Comparison of ENCODE assay signal across 8 cellular contexts in the genomic region with DNA sequence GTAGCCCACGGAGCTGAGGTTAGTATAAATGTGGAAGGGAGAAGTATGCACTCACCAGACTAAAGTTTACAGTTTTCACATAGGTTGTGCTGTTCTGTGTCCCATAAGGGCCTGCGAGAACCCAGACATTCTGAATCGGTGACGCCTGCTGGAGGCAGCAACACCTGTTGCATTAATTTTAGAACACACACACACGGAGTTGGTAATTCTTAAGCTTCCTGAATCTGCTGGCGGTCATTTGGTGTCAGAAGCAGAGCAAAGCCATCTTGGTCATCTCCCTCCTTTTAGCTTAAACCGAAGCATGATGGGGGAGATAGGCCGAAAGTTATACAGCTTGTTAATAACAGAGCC. TPM values are rescaled to one million over a fixed set of nuclear protein-coding genes. Genes with fewer than 3 reads are reported as not detected.
A peak's percentile ranks its signal among the peaks of the same experiment; 100 is the strongest.
DNase-seq lines count a peak whose midpoint lies in the region; ATAC-seq, FAIRE-seq and TF ChIP-seq lines count a peak whose summit lies in the region.

No MANE protein-coding gene starts in this region.

- H3K27ac Mint-ChIP-seq in type B pancreatic cell, result peak overlapping the region; percentile 97

- H3K4me3 ChIP-seq in HEK293 (ENCODE audit: low read depth, low read length) (peak overlapping the region; percentile 84), lower lobe of right lung (peak overlapping the region; percentile 88)

- H3K36me3 Mint-ChIP-seq in type B pancreatic cell, result peaks cover 15% of the 10 kb centered on the region

- H3K27me3 ChIP-seq in lower lobe of right lung (ENCODE audit: low read depth), result no peaks in the 10 kb centered on the region

- DNase-seq in DMS 273 (lab: John Stamatoyannopoulos, UW; ENCODE audit: unreplicated experiment) (peak; percentile 56), DMS 273 treated with DMSO at 0.1 percent for 48 hours (lab: John Stamatoyannopoulos, UW) (no peak), NCI-H2171 (lab: John Stamatoyannopoulos, UW) (peak; percentile 7), caudate nucleus (lab: John Stamatoyannopoulos, UW) (peak in 2 of 61 donors; percentile 4 to 16), lower lobe of right lung (no peak), type B pancreatic cell (ENCODE audit: extremely low spot score, unreplicated experiment) (no peak), RCC 7860 (ENCODE audit: low spot score) (no peak)

- peak overlapping the region; percentile 49; the same call in 1 of the 2 replicates for H3K27ac ChIP-seq in HEK293 (ENCODE audit: extremely low read depth, low read depth, low read length)
- peak overlapping the region; percentile 88 for H3K27ac ChIP-seq in caudate nucleus (ENCODE audit: low read depth, low read length)
- H3K27ac ChIP-seq in lower lobe of right lung, result peak overlapping the region; percentile 88

- no peak for FAIRE-seq in RCC 7860 (lab: Jason Lieb, UNC)

- H3K36me3 ChIP-seq in HEK293 (ENCODE audit: control insufficient read depth in 2 of 2, insufficient read depth in 1 of 2, low read length in 2 of 2) (peaks cover 39 to 46% of the 10 kb centered on the region in 2 experiments), lower lobe of right lung (peaks cover 35% of the 10 kb centered on the region)

- H3K4me3 Mint-ChIP-seq in type B pancreatic cell, result peak overlapping the region; percentile 100

- CTCF ChIA-PET in HEK293 (lab: Yijun Ruan, JAX), result interaction anchor here (0.6 to 1.5 kb wide), 5 partner anchors 13 to 210 kb away, joined by 3 to 6 read pairs (median 4); no protein-coding TSS in a partner anchor

- no peaks in the 10 kb centered on the region for H3K27me3 Mint-ChIP-seq in type B pancreatic cell

- intact Hi-C loops in lower lobe of right lung (cut with DNase I), result no loop called here

- no peaks in the 10 kb centered on the region for H3K4me1 ChIP-seq in HEK293 (ENCODE audit: control insufficient read depth, insufficient read depth, low read length)
- H3K4me1 ChIP-seq in lower lobe of right lung, result peaks cover 24% of the 10 kb centered on the region

- POLR2A ChIA-PET in HEK293 (lab: Yijun Ruan, JAX), result interaction anchor here (0.7 to 2.6 kb wide), 31 partner anchors 9 to 455 kb away, joined by 3 to 36 read pairs (median 5); a partner anchor contains a TSS

- H3K9me3 Mint-ChIP-seq in type B pancreatic cell, result no peaks in the 10 kb centered on the region

- peaks cover 15% of the 10 kb centered on the region for H3K4me1 Mint-ChIP-seq in type B pancreatic cell (ENCODE audit: unreplicated experiment)

- H3K9me3 ChIP-seq in HEK293 (ENCODE audit: control insufficient read depth, insufficient read depth, low read depth, low read length) (no peaks in the 10 kb centered on the region), lower lobe of right lung (no peaks in the 10 kb centered on the region)

- peak; percentile 19 to 28 for ATAC-seq in lower lobe of right lung

- no peak; the same call in 1 of the 2 replicates for TF ChIP-seq CTCF in HEK293 (tag by site-specific recombination; IDR thresholded peaks at IDR 0.05)
- TF ChIP-seq CTCF in lower lobe of right lung (IDR thresholded peaks at IDR 0.05), result no peak
- no peak for TF ChIP-seq CTCF in type B pancreatic cell (conservative IDR thresholded peaks at IDR 0.05)

TF ChIP-seq in HEK293, 187 proteins besides CTCF, POLR2A, EP300 and RAD21 (continues in another document):
- TF ChIP-seq ZNF571 (tag by site-specific recombination; IDR thresholded peaks at IDR 0.05), result no peak
- TF ChIP-seq ZNF76 (tag by site-specific recombination; IDR thresholded peaks at IDR 0.05; ENCODE audit: borderline replicate concordance, low read depth), result peak; percentile 21; the same call in 1 of the 2 replicates
- TF ChIP-seq, protein P1, sequence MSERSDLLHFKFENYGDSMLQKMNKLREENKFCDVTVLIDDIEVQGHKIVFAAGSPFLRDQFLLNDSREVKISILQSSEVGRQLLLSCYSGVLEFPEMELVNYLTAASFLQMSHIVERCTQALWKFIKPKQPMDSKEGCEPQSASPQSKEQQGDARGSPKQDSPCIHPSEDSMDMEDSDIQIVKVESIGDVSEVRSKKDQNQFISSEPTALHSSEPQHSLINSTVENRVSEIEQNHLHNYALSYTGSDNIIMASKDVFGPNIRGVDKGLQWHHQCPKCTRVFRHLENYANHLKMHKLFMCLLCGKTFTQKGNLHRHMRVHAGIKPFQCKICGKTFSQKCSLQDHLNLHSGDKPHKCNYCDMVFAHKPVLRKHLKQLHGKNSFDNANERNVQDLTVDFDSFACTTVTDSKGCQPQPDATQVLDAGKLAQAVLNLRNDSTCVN (tag by site-specific recombination; optimal IDR thresholded peaks at IDR 0.05), result no peak
- 0 out of 2 replicates have a peak, but pooled peaks have one; percentile 4 for TF ChIP-seq OVOL3 (tag by site-specific recombination; IDR thresholded peaks at IDR 0.05)
- TF ChIP-seq, protein P2, sequence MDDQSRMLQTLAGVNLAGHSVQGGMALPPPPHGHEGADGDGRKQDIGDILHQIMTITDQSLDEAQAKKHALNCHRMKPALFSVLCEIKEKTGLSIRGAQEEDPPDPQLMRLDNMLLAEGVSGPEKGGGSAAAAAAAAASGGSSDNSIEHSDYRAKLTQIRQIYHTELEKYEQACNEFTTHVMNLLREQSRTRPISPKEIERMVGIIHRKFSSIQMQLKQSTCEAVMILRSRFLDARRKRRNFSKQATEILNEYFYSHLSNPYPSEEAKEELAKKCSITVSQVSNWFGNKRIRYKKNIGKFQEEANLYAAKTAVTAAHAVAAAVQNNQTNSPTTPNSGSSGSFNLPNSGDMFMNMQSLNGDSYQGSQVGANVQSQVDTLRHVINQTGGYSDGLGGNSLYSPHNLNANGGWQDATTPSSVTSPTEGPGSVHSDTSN (CRISPR knock-in tag; IDR thresholded peaks at IDR 0.05), result no peak
- no peak for TF ChIP-seq ZNF473 (tag by site-specific recombination; IDR thresholded peaks at IDR 0.05)
- TF ChIP-seq, protein P3, sequence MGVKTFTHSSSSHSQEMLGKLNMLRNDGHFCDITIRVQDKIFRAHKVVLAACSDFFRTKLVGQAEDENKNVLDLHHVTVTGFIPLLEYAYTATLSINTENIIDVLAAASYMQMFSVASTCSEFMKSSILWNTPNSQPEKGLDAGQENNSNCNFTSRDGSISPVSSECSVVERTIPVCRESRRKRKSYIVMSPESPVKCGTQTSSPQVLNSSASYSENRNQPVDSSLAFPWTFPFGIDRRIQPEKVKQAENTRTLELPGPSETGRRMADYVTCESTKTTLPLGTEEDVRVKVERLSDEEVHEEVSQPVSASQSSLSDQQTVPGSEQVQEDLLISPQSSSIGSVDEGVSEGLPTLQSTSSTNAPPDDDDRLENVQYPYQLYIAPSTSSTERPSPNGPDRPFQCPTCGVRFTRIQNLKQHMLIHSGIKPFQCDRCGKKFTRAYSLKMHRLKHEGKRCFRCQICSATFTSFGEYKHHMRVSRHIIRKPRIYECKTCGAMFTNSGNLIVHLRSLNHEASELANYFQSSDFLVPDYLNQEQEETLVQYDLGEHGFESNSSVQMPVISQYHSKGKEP (tag by site-specific recombination; IDR thresholded peaks at IDR 0.05), result no peak
- no peak for TF ChIP-seq TCF7L2 (IDR thresholded peaks at IDR 0.05; ENCODE audit: borderline replicate concordance, low read depth, low read length)
- no peak for TF ChIP-seq ZNF292 (tag by site-specific recombination; IDR thresholded peaks at IDR 0.05; ENCODE audit: borderline replicate concordance, low read depth)
- TF ChIP-seq ZNF391 (tag by site-specific recombination; IDR thresholded peaks at IDR 0.05; ENCODE audit: borderline replicate concordance, low read depth), result no peak
- no peak for TF ChIP-seq MYNN (tag by site-specific recombination; IDR thresholded peaks at IDR 0.05; ENCODE audit: borderline replicate concordance)
- no peak for TF ChIP-seq ZBTB21 (tag by site-specific recombination; IDR thresholded peaks at IDR 0.05)
- no peak for TF ChIP-seq ZNF654 (tag by site-specific recombination; IDR thresholded peaks at IDR 0.05; ENCODE audit: low read depth)
- TF ChIP-seq ZNF530 (tag by site-specific recombination; IDR thresholded peaks at IDR 0.05; ENCODE audit: low read depth), result no peak
- TF ChIP-seq ZFP69B (tag by site-specific recombination; IDR thresholded peaks at IDR 0.05), result no peak
- TF ChIP-seq, protein P4, sequence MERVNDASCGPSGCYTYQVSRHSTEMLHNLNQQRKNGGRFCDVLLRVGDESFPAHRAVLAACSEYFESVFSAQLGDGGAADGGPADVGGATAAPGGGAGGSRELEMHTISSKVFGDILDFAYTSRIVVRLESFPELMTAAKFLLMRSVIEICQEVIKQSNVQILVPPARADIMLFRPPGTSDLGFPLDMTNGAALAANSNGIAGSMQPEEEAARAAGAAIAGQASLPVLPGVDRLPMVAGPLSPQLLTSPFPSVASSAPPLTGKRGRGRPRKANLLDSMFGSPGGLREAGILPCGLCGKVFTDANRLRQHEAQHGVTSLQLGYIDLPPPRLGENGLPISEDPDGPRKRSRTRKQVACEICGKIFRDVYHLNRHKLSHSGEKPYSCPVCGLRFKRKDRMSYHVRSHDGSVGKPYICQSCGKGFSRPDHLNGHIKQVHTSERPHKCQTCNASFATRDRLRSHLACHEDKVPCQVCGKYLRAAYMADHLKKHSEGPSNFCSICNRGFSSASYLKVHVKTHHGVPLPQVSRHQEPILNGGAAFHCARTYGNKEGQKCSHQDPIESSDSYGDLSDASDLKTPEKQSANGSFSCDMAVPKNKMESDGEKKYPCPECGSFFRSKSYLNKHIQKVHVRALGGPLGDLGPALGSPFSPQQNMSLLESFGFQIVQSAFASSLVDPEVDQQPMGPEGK (tag by site-specific recombination; IDR thresholded peaks at IDR 0.05), result no peak

RNA-seq across cellular contexts. Expression of a gene that starts 41.1 kb away (rescaled TPM):
- total RNA-seq in lower lobe of right lung (3.0 TPM), type B pancreatic cell (ENCODE audit: low replicate concordance) (7.3 and 8.0 TPM in 2 replicates)

RNA-seq across cellular contexts. Expression of a gene that starts 55.1 kb away (rescaled TPM):
- 0.18 TPM for total RNA-seq in lower lobe of right lung
- not detected in 2 replicates for total RNA-seq in type B pancreatic cell (ENCODE audit: low replicate concordance)

RNA-seq across cellular contexts. Expression of a gene that starts 58.6 kb away (rescaled TPM):
- 9.9 TPM for total RNA-seq in lower lobe of right lung
- total RNA-seq in type B pancreatic cell (ENCODE audit: low replicate concordance), result 9.0 and 10.9 TPM in 2 replicates

Comparison
In these comparisons a context has a peak if more than half of its experiments do, and no peak if none do; other contexts are left out.
1. DNase-seq: peak in DMS 273 (single experiment) and NCI-H2171 (single experiment); none in DMS 273 treated with DMSO at 0.1 percent for 48 hours (single experiment), lower lobe of right lung (single experiment), type B pancreatic cell (single experiment) and RCC 7860 (single experiment).
2. Peak in every context shown above with its lines, with median percentiles within 50 percentile points of each other: H3K27ac ChIP-seq.